ENCODE assay signal across 28 cellular contexts in genomic region chr21:25281134-25281533, GRCh38.
"Had no signal": no experiment of that assay in that cellular context is flagged by ENCODE, and none has a peak within 500 bp of the region (broad histone marks: within the 10 kb centered on the region; RNA-seq: fewer than 3 reads in every experiment).

No MANE protein-coding gene starts in this region.

- H3K9ac ChIP-seq: neural progenitor cell had no signal

- H3K9me3 Mint-ChIP-seq: dendritic cell treated with granulocyte-macrophage colony-stimulating factor and Interleukin-4, amounts not matched to agents 40 ng/mL and 50 ng/mL, for 4 days; naive thymus-derived CD4-positive, alpha-beta T cell; nephron; neural progenitor cell; stimulated activated effector memory CD8-positive, alpha-beta T cell treated with anti-CD3 and anti-CD28 coated beads, Interleukin-12 subunit alpha, Interleukin-12 subunit beta, amount 100 ng/mL, for 72 hours had no signal

- H3K27me3 ChIP-seq: colonic mucosa, esophagus muscularis mucosa, gastroesophageal sphincter, heart left ventricle, hepatocyte, neural progenitor cell, right atrium auricular region, testis, tibial artery, upper lobe of left lung had no signal

- H3K4me3 ChIP-seq: colonic mucosa, esophagus muscularis mucosa, gastroesophageal sphincter, heart left ventricle, hepatocyte, neural progenitor cell, prostate gland, right atrium auricular region, smooth muscle cell, testis, tibial artery, upper lobe of left lung had no signal

- H3K4me1 Mint-ChIP-seq: nephron; stimulated activated effector memory CD8-positive, alpha-beta T cell treated with anti-CD3 and anti-CD28 coated beads, Interleukin-12 subunit alpha, Interleukin-12 subunit beta, amount 100 ng/mL, for 72 hours had no signal

- H3K27ac Mint-ChIP-seq: dendritic cell treated with granulocyte-macrophage colony-stimulating factor and Interleukin-4, amounts not matched to agents 40 ng/mL and 50 ng/mL, for 4 days; naive thymus-derived CD4-positive, alpha-beta T cell; nephron; neural progenitor cell; stimulated activated effector memory CD8-positive, alpha-beta T cell treated with anti-CD3 and anti-CD28 coated beads, Interleukin-12 subunit alpha, Interleukin-12 subunit beta, amount 100 ng/mL, for 72 hours had no signal

- H3K27ac ChIP-seq: colonic mucosa, esophagus muscularis mucosa, foreskin keratinocyte, gastroesophageal sphincter, heart left ventricle, hepatocyte, neural progenitor cell, prostate gland, right atrium auricular region, testis, tibial artery, upper lobe of left lung had no signal

- H3K9me3 ChIP-seq: colonic mucosa, esophagus muscularis mucosa, gastroesophageal sphincter, heart left ventricle, prostate gland, right atrium auricular region, testis, tibial artery, upper lobe of left lung had no signal

- H3K4me3 Mint-ChIP-seq: dendritic cell treated with granulocyte-macrophage colony-stimulating factor and Interleukin-4, amounts not matched to agents 40 ng/mL and 50 ng/mL, for 4 days; naive thymus-derived CD4-positive, alpha-beta T cell; nephron; neural progenitor cell; stimulated activated effector memory CD8-positive, alpha-beta T cell treated with anti-CD3 and anti-CD28 coated beads, Interleukin-12 subunit alpha, Interleukin-12 subunit beta, amount 100 ng/mL, for 72 hours had no signal

- H3K36me3 Mint-ChIP-seq: naive thymus-derived CD4-positive, alpha-beta T cell; neural progenitor cell; stimulated activated effector memory CD8-positive, alpha-beta T cell treated with anti-CD3 and anti-CD28 coated beads, Interleukin-12 subunit alpha, Interleukin-12 subunit beta, amount 100 ng/mL, for 72 hours had no signal

- ATAC-seq: foreskin keratinocyte; gastroesophageal sphincter; heart left ventricle; left lobe of liver; naive thymus-derived CD4-positive, alpha-beta T cell; sciatic nerve; stimulated activated effector memory CD8-positive, alpha-beta T cell treated with anti-CD3 and anti-CD28 coated beads, Interleukin-12 subunit alpha, Interleukin-12 subunit beta, amount 100 ng/mL, for 72 hours; stimulated activated naive CD8-positive, alpha-beta T cell treated with anti-CD3 and anti-CD28 coated beads, Interleukin-15, Interleukin-2, amounts not matched to agents 100 U/mL and 50 U/mL, for 24 hours had no signal

- H3K36me3 ChIP-seq: colonic mucosa, esophagus muscularis mucosa, gastroesophageal sphincter, heart left ventricle, neural progenitor cell, prostate gland, right atrium auricular region, tibial artery, upper lobe of left lung had no signal

- H3K27me3 Mint-ChIP-seq: dendritic cell treated with granulocyte-macrophage colony-stimulating factor and Interleukin-4, amounts not matched to agents 40 ng/mL and 50 ng/mL, for 4 days had no signal

- DNase-seq: colonic mucosa; effector CD8-positive, alpha-beta T cell; foreskin keratinocyte; heart left ventricle; kidney; mesendoderm; midbrain; naive thymus-derived CD4-positive, alpha-beta T cell; stimulated activated CD4-positive, alpha-beta T cell treated with anti-CD3 and anti-CD28 coated beads, Interleukin-12 subunit alpha, Interleukin-12 subunit beta, amount 100 ng/mL, for 4 hours; stimulated activated CD4-positive, alpha-beta T cell treated with anti-CD3 and anti-CD28 coated beads, Interleukin-2, amount 100 ng/mL, for 24 hours; stimulated activated CD4-positive, alpha-beta T cell treated with anti-CD3 and anti-CD28 coated beads, Interleukin-4, amount 100 ng/mL, for 24 hours; stimulated activated naive CD8-positive, alpha-beta T cell treated with anti-CD3 and anti-CD28 coated beads, Interleukin-15, Interleukin-2, amounts not matched to agents 100 U/mL and 50 U/mL, for 24 hours; substantia nigra; testis; tibial artery; upper lobe of left lung had no signal

- H3K4me1 ChIP-seq: colonic mucosa, esophagus muscularis mucosa, foreskin keratinocyte, gastroesophageal sphincter, heart left ventricle, prostate gland, right atrium auricular region, tibial artery, upper lobe of left lung had no signal
